Comparison of ENCODE assay signal across 8 cellular contexts in the genomic region with DNA sequence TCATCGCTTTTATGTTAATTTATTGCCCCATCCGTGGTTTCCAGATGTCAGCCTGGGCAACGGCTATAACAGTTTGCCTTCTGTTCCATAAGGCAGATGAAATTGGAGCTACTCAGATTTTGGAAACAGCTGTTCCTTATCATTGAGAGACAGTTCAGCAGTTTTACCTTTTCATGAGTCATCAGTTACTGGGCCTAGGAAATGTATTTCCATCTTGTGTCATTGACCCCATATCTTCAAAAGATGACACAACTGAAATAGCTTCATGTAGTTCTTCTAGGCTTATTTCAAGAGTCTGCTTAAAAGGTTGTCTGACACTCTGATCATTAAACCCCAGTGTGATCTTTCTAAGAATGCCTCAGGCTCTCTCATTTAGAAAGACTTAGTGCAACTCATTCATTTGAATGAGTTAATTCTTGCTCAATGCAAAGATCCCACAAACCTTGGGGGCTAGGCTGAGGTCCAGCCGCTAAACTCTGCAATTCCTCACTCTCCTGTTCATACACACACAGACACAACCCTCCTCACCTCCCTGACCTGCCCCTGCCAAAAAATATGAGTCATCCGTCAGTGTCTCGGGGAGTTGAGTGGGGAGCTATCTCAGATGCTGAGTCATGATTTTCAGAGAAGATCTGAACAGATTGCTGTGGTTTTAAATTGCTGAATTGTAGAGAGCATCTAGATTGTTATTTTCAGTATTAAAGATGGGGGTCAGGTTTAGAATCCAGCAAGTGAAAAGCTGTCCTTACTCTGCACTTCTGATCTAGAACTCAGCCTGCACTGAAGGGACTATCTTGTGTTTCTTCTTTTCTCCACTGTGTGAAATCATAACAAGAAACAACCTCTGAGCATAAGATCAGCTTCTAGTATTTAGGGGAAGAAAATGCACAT.
DNase-seq lines count a peak whose midpoint lies in the region; ATAC-seq, FAIRE-seq and TF ChIP-seq lines count a peak whose summit lies in the region.

No MANE protein-coding gene starts in this region.

- H4K20me1 ChIP-seq in mammary epithelial cell (ENCODE audit: insufficient read depth, low read length) = peaks cover 2% of the 10 kb centered on the region

- no peak overlapping the region for H4K5ac ChIP-seq in mesendoderm (ENCODE audit: low read length)

- intact Hi-C loops in mammary epithelial cell (cut with micrococcal nuclease) = no loop called here

- no peak overlapping the region for H2BK120ac ChIP-seq in mesendoderm (ENCODE audit: low read depth, low read length)

- H3K27ac ChIP-seq in mammary epithelial cell (ENCODE audit: insufficient read depth, low read depth, low read length) (peak overlapping the region; percentile 13), mesendoderm (ENCODE audit: low read depth, low read length) (no peak overlapping the region)

- DNase-seq in ACHN (peak; percentile 86), mammary epithelial cell (peak; percentile 97), mesendoderm (peak; percentile 85), urothelium cell line (ENCODE audit: low spot score) (peak; percentile 82), NCI-H1105 treated with DMSO at 0.1 percent for 48 hours (lab: John Stamatoyannopoulos, UW) (no peak)

- BruUV-seq in mammary epithelial cell (replicated peaks; lab: Mats Ljungman, UMichigan) = no TSS peak

- CTCF ChIA-PET in mammary epithelial cell (lab: Charles Lee; ENCODE audit: low non-redundant PET) = interaction anchor here (0.6 to 0.7 kb wide), 2 partner anchors 61 to 162 kb away, joined by 3 to 14 read pairs; no protein-coding TSS in a partner anchor

- in situ Hi-C loops in ACHN (cut with HindIII; ENCODE audit: low pct_ligation_motif_present, low pct_unique_long_range_greater_than_20kb, low sequenced_read_pairs) (no loop called here), mammary epithelial cell (cut with MboI; ENCODE audit: low sequenced_read_pairs in 2 of 2) (no loop called here)

- H3K79me2 ChIP-seq in mammary epithelial cell (ENCODE audit: insufficient read depth, low read length) (peaks cover 8% of the 10 kb centered on the region), mesendoderm (ENCODE audit: control insufficient read depth, insufficient read depth, low read length) (no peaks in the 10 kb centered on the region)

- H3K18ac ChIP-seq in mesendoderm (ENCODE audit: low read length) = no peak overlapping the region

- no peaks in the 10 kb centered on the region for H3K79me1 ChIP-seq in mesendoderm (ENCODE audit: low read length)

- H4K8ac ChIP-seq in mesendoderm (ENCODE audit: low read depth, low read length) = no peak overlapping the region

- ATAC-seq in GM18517 (IDR thresholded peaks at IDR 0.05; ENCODE audit: unreplicated experiment) (peak; percentile 74), HG03460 (IDR thresholded peaks at IDR 0.05; ENCODE audit: unreplicated experiment) (peak; percentile 69), SK-N-SH treated with all-trans-retinoic acid at 6 μM for 48 hours (peak; percentile 86)

- no peaks in the 10 kb centered on the region for H3K36me3 ChIP-seq in mammary epithelial cell (ENCODE audit: insufficient read depth, low read length)
- H3K36me3 ChIP-seq in mesendoderm (ENCODE audit: control insufficient read depth, insufficient read depth, low read length) = no peaks in the 10 kb centered on the region

- no peak overlapping the region for H2BK15ac ChIP-seq in mesendoderm (replicated peaks; ENCODE audit: low read depth)

- no peak overlapping the region for H2AK5ac ChIP-seq in mesendoderm (ENCODE audit: low read length)

- 35% methylated on average over 6 of the region's 6 CpGs for WGBS in mammary epithelial cell (ENCODE audit: low coverage, missing lambda C conversion rate)
- WGBS in mesendoderm (ENCODE audit: extremely low coverage, insufficient coverage, low lambda C conversion rate) = no CpG with 5 or more reads among the region's 6 CpGs

- H3K56ac ChIP-seq in mesendoderm (ENCODE audit: low read length) = no peak overlapping the region

- no peak overlapping the region for H2BK5ac ChIP-seq in mesendoderm (ENCODE audit: low read length)

- dilution Hi-C loops in mammary epithelial cell (cut with HindIII; ENCODE audit: low sequenced_read_pairs) = no loop called here

- no peak overlapping the region for H2AFZ ChIP-seq in mammary epithelial cell (ENCODE audit: low read depth, low read length)

- H3K23ac ChIP-seq in mesendoderm (ENCODE audit: low read length) = no peak overlapping the region

- peak overlapping the region; percentile 6 for H3K4me2 ChIP-seq in mammary epithelial cell (ENCODE audit: insufficient read depth, low read depth, low read length)
- H3K4me2 ChIP-seq in mesendoderm (ENCODE audit: low read length) = no peak overlapping the region

- TF ChIP-seq CTCF in mammary epithelial cell (conservative IDR thresholded peaks at IDR 0.05 in 1 of 2, IDR thresholded peaks at IDR 0.05 in 1 of 2; ENCODE audit: extremely low read depth in 1 of 2, insufficient read depth in 1 of 2, low read depth in 1 of 2, low read length in 2 of 2) = no peak

- FAIRE-seq in urothelium cell line (lab: Jason Lieb, UNC) = no peak

- H3K4me1 ChIP-seq in mammary epithelial cell (ENCODE audit: insufficient read depth, low read length) = peaks cover 28% of the 10 kb centered on the region
- H3K4me1 ChIP-seq in mesendoderm (ENCODE audit: control insufficient read depth, low read depth, low read length) = peaks cover 3% of the 10 kb centered on the region

- H3K27me3 ChIP-seq in mammary epithelial cell (ENCODE audit: insufficient read depth, low read length) (no peaks in the 10 kb centered on the region), mesendoderm (ENCODE audit: insufficient read depth, low read length, poor library complexity) (no peaks in the 10 kb centered on the region)

- no peaks in the 10 kb centered on the region for H3K9me3 ChIP-seq in mammary epithelial cell (replicated peaks; ENCODE audit: insufficient read depth, low read length)

- H3K9ac ChIP-seq in mammary epithelial cell (ENCODE audit: insufficient read depth, low read length) (no peak overlapping the region), mesendoderm (ENCODE audit: low read length) (no peak overlapping the region)

- no peak overlapping the region for H3K4ac ChIP-seq in mesendoderm (ENCODE audit: low read depth, low read length)

- H3K4me3 ChIP-seq in mammary epithelial cell (replicated peaks in 1 of 3; ENCODE audit: insufficient read depth in 1 of 3, low read depth in 2 of 3, low read length in 3 of 3) (no peak overlapping the region), mesendoderm (ENCODE audit: low read length) (no peak overlapping the region)

TF ChIP-seq in SK-N-SH treated with all-trans-retinoic acid at 6 μM for 48 hours, 23 proteins besides CTCF, POLR2A, EP300 and RAD21 (continues in another document):
- peak; percentile 64 for TF ChIP-seq ISL1 (CRISPR knock-in tag; IDR thresholded peaks at IDR 0.05)
- no peak for TF ChIP-seq CSDC2 (CRISPR knock-in tag; IDR thresholded peaks at IDR 0.05)
- peak; percentile 29; the same call in 1 of the 2 replicates for TF ChIP-seq ZFP3 (CRISPR knock-in tag; IDR thresholded peaks at IDR 0.05)
- TF ChIP-seq ZFP30 (CRISPR knock-in tag; IDR thresholded peaks at IDR 0.05) = no peak
- TF ChIP-seq ZNF565 (CRISPR knock-in tag; conservative IDR thresholded peaks at IDR 0.05; ENCODE audit: low read depth) = no peak
- TF ChIP-seq RARB (CRISPR knock-in tag; IDR thresholded peaks at IDR 0.05) = no peak; the same call in 1 of the 2 replicates
- TF ChIP-seq CSRNP3 (CRISPR knock-in tag; IDR thresholded peaks at IDR 0.05) = no peak
- TF ChIP-seq, protein P1, sequence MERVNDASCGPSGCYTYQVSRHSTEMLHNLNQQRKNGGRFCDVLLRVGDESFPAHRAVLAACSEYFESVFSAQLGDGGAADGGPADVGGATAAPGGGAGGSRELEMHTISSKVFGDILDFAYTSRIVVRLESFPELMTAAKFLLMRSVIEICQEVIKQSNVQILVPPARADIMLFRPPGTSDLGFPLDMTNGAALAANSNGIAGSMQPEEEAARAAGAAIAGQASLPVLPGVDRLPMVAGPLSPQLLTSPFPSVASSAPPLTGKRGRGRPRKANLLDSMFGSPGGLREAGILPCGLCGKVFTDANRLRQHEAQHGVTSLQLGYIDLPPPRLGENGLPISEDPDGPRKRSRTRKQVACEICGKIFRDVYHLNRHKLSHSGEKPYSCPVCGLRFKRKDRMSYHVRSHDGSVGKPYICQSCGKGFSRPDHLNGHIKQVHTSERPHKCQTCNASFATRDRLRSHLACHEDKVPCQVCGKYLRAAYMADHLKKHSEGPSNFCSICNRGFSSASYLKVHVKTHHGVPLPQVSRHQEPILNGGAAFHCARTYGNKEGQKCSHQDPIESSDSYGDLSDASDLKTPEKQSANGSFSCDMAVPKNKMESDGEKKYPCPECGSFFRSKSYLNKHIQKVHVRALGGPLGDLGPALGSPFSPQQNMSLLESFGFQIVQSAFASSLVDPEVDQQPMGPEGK (CRISPR knock-in tag; IDR thresholded peaks at IDR 0.05; ENCODE audit: borderline replicate concordance) = peak; percentile 22; the same call in 1 of the 2 replicates
- TF ChIP-seq OSR1 (CRISPR knock-in tag; IDR thresholded peaks at IDR 0.05) = no peak
- TF ChIP-seq POU6F1 (CRISPR knock-in tag; IDR thresholded peaks at IDR 0.05; ENCODE audit: borderline replicate concordance, low read depth) = no peak
